12 cellular contexts compared by ENCODE assay signal in the genomic region with DNA sequence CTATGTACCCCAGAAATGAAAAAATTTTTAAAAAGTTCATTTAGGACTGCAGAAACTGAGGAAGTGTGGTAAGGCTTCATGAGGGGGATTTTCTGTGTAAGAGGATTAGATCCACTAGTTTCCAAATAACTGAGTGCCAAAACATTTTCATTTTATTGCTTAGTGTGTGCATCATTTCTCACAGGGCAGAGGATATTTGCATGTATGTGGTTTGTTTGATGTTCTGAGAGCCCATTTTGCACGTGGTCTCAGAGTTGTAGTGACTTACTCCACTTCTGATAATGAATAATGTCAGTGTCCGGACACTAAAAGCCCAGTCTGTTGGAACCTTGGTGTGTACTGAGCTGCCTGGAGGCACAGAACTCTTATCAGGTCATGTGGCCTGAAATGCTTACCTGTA.
DNase-seq lines count a peak whose midpoint lies in the region; ATAC-seq and FAIRE-seq lines count a peak whose summit lies in the region.
"Had no signal": no experiment of that assay in that cellular context is flagged by ENCODE, and none has a peak within 500 bp of the region (broad histone marks: within the 10 kb centered on the region; RNA-seq: fewer than 3 reads in every experiment).

No MANE protein-coding gene starts in this region.

- no peak overlapping the region for H3K27ac Mint-ChIP-seq in activated CD4-positive, alpha-beta T cell treated with anti-CD3 and anti-CD28 coated beads for 36 hours
- H3K27ac Mint-ChIP-seq: natural killer cell, WTC11 had no signal

- intact Hi-C loops in activated CD4-positive, alpha-beta T cell treated with anti-CD3 and anti-CD28 coated beads for 36 hours (cut with DNase I, micrococcal nuclease): no loop called here

- FAIRE-seq in GM18507 (lab: Jason Lieb, UNC): peak; percentile 77

- DNase-seq in GM18507 (ENCODE audit: extremely low spot score, insufficient read length, low read depth) (no peak), RPMI8226 (peak; percentile 27), kidney glomerular epithelial cell (lab: John Stamatoyannopoulos, UW) (no peak), GOT3 (lab: John Stamatoyannopoulos, UW) (no peak)
- DNase-seq in activated CD4-positive, alpha-beta T cell treated with anti-CD3 and anti-CD28 coated beads for 36 hours: no peak
- DNase-seq: natural killer cell, SHP77, spleen had no signal

- POLR2A ChIA-PET in activated CD4-positive, alpha-beta T cell treated with anti-CD3 and anti-CD28 coated beads for 36 hours (lab: Charles Lee): no interaction called here

- H3K36me3 Mint-ChIP-seq in activated CD4-positive, alpha-beta T cell treated with anti-CD3 and anti-CD28 coated beads for 36 hours (ENCODE audit: low read depth): no peaks in the 10 kb centered on the region
- H3K36me3 Mint-ChIP-seq: natural killer cell, WTC11 had no signal

- peaks cover 5% of the 10 kb centered on the region for H3K27me3 Mint-ChIP-seq in activated CD4-positive, alpha-beta T cell treated with anti-CD3 and anti-CD28 coated beads for 36 hours

- no peaks in the 10 kb centered on the region for H3K9me3 Mint-ChIP-seq in activated CD4-positive, alpha-beta T cell treated with anti-CD3 and anti-CD28 coated beads for 36 hours (ENCODE audit: low read depth)
- H3K9me3 Mint-ChIP-seq: natural killer cell had no signal

- peak; percentile 81 for ATAC-seq in GM21423 (IDR thresholded peaks at IDR 0.05; ENCODE audit: unreplicated experiment)
- peak; percentile 87 for ATAC-seq in HG03103 (IDR thresholded peaks at IDR 0.05; ENCODE audit: low read depth, unreplicated experiment)
- ATAC-seq in activated CD4-positive, alpha-beta T cell treated with anti-CD3 and anti-CD28 coated beads for 36 hours: no peak
- ATAC-seq in GM21737 (IDR thresholded peaks at IDR 0.05; ENCODE audit: unreplicated experiment): no peak
- ATAC-seq: WTC11 had no signal

- no peak overlapping the region for H3K4me3 Mint-ChIP-seq in activated CD4-positive, alpha-beta T cell treated with anti-CD3 and anti-CD28 coated beads for 36 hours
- H3K4me3 Mint-ChIP-seq: natural killer cell, WTC11 had no signal

- no peaks in the 10 kb centered on the region for H3K4me1 Mint-ChIP-seq in activated CD4-positive, alpha-beta T cell treated with anti-CD3 and anti-CD28 coated beads for 36 hours

- CTCF ChIA-PET in activated CD4-positive, alpha-beta T cell treated with anti-CD3 and anti-CD28 coated beads for 36 hours (lab: Charles Lee): no interaction called here

Comparison
In these comparisons a context has a peak if more than half of its experiments do, and no peak if none do; other contexts are left out.
1. ATAC-seq: peak in GM21423 (single experiment) and HG03103 (single experiment); none in activated CD4-positive, alpha-beta T cell treated with anti-CD3 and anti-CD28 coated beads for 36 hours (single experiment) and GM21737 (single experiment).